Comparison of ENCODE assay signal across 11 cellular contexts in genomic region chr2:217922101-217923006, GRCh38.
DNase-seq lines count a peak whose midpoint lies in the region; ATAC-seq and TF ChIP-seq lines count a peak whose summit lies in the region.
"Had no signal": no experiment of that assay in that cellular context is flagged by ENCODE, and none has a peak within 500 bp of the region (broad histone marks: within the 10 kb centered on the region; RNA-seq: fewer than 3 reads in every experiment).

No MANE protein-coding gene starts in this region.

- TF ChIP-seq CTCF in nephron progenitor cell (IDR thresholded peaks at IDR 0.05) (no peak), upper lobe of left lung (IDR thresholded peaks at IDR 0.05) (peak in 4 of 6 experiments; percentile 19 to 47 (median 40))

- no peak overlapping the region for H3K27ac Mint-ChIP-seq in nephron progenitor cell
- H3K27ac Mint-ChIP-seq in activated T-cell treated with anti-CD3 and anti-CD28 coated beads, Interleukin-2, amount 50 U/mL, for 72 hours: no peak overlapping the region
- H3K27ac Mint-ChIP-seq: effector memory CD8-positive, alpha-beta T cell; T-helper 1 cell treated with Interleukin-12 subunit alpha and Interleukin-12 subunit beta and Interleukin-4 antibody, amounts not matched to agents 30 μg/mL and 1 μg/mL, for 36 hours had no signal

- H3K36me3 ChIP-seq in upper lobe of left lung: peaks cover 0 to 31% (median 0%) of the 10 kb centered on the region in 4 donors

- H3K27me3 ChIP-seq in upper lobe of left lung: no peaks in the 10 kb centered on the region

- H3K36me3 Mint-ChIP-seq in nephron progenitor cell (ENCODE audit: low read depth): no peaks in the 10 kb centered on the region
- no peaks in the 10 kb centered on the region for H3K36me3 Mint-ChIP-seq in activated T-cell treated with anti-CD3 and anti-CD28 coated beads, Interleukin-2, amount 50 U/mL, for 72 hours (ENCODE audit: insufficient read depth in 2 of 2)

- DNase-seq in Right ventricle myocardium superior (peak; percentile 74), nephron progenitor cell (peak; percentile 50), upper lobe of left lung (peak in 1 of 2 donors; percentile 87), HT-29 (ENCODE audit: low spot score) (no peak)
- no peak for DNase-seq in activated T-cell treated with anti-CD3 and anti-CD28 coated beads, Interleukin-2, amount 50 U/mL, for 72 hours
- DNase-seq: activated T-cell treated with anti-CD3 and anti-CD28 coated beads, Interleukin-2, amount 50 U/mL, for 48 hours; effector memory CD8-positive, alpha-beta T cell; stimulated activated CD4-positive, alpha-beta T cell treated with anti-CD3 and anti-CD28 coated beads, Interleukin-1b, Interleukin-23, amount 100 ng/mL, for 48 hours had no signal

- no peak overlapping the region for H3K4me3 Mint-ChIP-seq in nephron progenitor cell
- no peak overlapping the region for H3K4me3 Mint-ChIP-seq in activated T-cell treated with anti-CD3 and anti-CD28 coated beads, Interleukin-2, amount 50 U/mL, for 72 hours
- H3K4me3 Mint-ChIP-seq: effector memory CD8-positive, alpha-beta T cell; T-helper 1 cell treated with Interleukin-12 subunit alpha and Interleukin-12 subunit beta and Interleukin-4 antibody, amounts not matched to agents 30 μg/mL and 1 μg/mL, for 36 hours had no signal

- ATAC-seq in SK-N-SH treated with all-trans-retinoic acid at 6 μM for 48 hours (peak; percentile 47), Right ventricle myocardium superior (ENCODE audit: poor library complexity) (peak; percentile 71), upper lobe of left lung (ENCODE audit: low FRiP score in 2 of 2) (peak; percentile 9 to 37), GM19035 (IDR thresholded peaks at IDR 0.05; ENCODE audit: unreplicated experiment) (no peak)
- no peak for ATAC-seq in activated T-cell treated with anti-CD3 and anti-CD28 coated beads, Interleukin-2, amount 50 U/mL, for 72 hours (replicated peaks in 1 of 2)
- ATAC-seq: effector memory CD8-positive, alpha-beta T cell had no signal

- peaks cover 8% of the 10 kb centered on the region for H3K27me3 Mint-ChIP-seq in nephron progenitor cell (ENCODE audit: low read depth, poor library complexity)
- no peaks in the 10 kb centered on the region for H3K27me3 Mint-ChIP-seq in activated T-cell treated with anti-CD3 and anti-CD28 coated beads, Interleukin-2, amount 50 U/mL, for 72 hours (ENCODE audit: low read depth)

- H3K27ac ChIP-seq in upper lobe of left lung: peak overlapping the region; percentile 89 to 99 (median 92)

- 26 to 46% methylated on average over 13 to 17 of the region's 19 CpGs for WGBS in upper lobe of left lung, 2 donors

- H3K4me1 Mint-ChIP-seq in nephron progenitor cell: peaks cover 70% of the 10 kb centered on the region
- no peaks in the 10 kb centered on the region for H3K4me1 Mint-ChIP-seq in activated T-cell treated with anti-CD3 and anti-CD28 coated beads, Interleukin-2, amount 50 U/mL, for 72 hours (ENCODE audit: low read depth)

- no peak for TF ChIP-seq EP300 in upper lobe of left lung (IDR thresholded peaks at IDR 0.05)

- intact Hi-C loops in Right ventricle myocardium superior (cut with DNase I): no loop called here

- peaks cover 87 to 100% (median 94%) of the 10 kb centered on the region in 4 donors for H3K4me1 ChIP-seq in upper lobe of left lung

- no peaks in the 10 kb centered on the region for H3K9me3 ChIP-seq in upper lobe of left lung

- H3K4me3 ChIP-seq in upper lobe of left lung: no peak overlapping the region

- H3K9me3 Mint-ChIP-seq in nephron progenitor cell: no peaks in the 10 kb centered on the region
- H3K9me3 Mint-ChIP-seq in activated T-cell treated with anti-CD3 and anti-CD28 coated beads, Interleukin-2, amount 50 U/mL, for 72 hours: no peaks in the 10 kb centered on the region
- H3K9me3 Mint-ChIP-seq: effector memory CD8-positive, alpha-beta T cell; T-helper 1 cell treated with Interleukin-12 subunit alpha and Interleukin-12 subunit beta and Interleukin-4 antibody, amounts not matched to agents 30 μg/mL and 1 μg/mL, for 36 hours had no signal

- TF ChIP-seq POLR2A in upper lobe of left lung (IDR thresholded peaks at IDR 0.05): no peak

TF ChIP-seq in SK-N-SH treated with all-trans-retinoic acid at 6 μM for 48 hours, 23 proteins besides CTCF, POLR2A, EP300 and RAD21:
- no peak for TF ChIP-seq CSRNP3 (CRISPR knock-in tag; IDR thresholded peaks at IDR 0.05)
- TF ChIP-seq, protein P1, sequence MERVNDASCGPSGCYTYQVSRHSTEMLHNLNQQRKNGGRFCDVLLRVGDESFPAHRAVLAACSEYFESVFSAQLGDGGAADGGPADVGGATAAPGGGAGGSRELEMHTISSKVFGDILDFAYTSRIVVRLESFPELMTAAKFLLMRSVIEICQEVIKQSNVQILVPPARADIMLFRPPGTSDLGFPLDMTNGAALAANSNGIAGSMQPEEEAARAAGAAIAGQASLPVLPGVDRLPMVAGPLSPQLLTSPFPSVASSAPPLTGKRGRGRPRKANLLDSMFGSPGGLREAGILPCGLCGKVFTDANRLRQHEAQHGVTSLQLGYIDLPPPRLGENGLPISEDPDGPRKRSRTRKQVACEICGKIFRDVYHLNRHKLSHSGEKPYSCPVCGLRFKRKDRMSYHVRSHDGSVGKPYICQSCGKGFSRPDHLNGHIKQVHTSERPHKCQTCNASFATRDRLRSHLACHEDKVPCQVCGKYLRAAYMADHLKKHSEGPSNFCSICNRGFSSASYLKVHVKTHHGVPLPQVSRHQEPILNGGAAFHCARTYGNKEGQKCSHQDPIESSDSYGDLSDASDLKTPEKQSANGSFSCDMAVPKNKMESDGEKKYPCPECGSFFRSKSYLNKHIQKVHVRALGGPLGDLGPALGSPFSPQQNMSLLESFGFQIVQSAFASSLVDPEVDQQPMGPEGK (CRISPR knock-in tag; IDR thresholded peaks at IDR 0.05; ENCODE audit: borderline replicate concordance): no peak
- TF ChIP-seq, protein P2, sequence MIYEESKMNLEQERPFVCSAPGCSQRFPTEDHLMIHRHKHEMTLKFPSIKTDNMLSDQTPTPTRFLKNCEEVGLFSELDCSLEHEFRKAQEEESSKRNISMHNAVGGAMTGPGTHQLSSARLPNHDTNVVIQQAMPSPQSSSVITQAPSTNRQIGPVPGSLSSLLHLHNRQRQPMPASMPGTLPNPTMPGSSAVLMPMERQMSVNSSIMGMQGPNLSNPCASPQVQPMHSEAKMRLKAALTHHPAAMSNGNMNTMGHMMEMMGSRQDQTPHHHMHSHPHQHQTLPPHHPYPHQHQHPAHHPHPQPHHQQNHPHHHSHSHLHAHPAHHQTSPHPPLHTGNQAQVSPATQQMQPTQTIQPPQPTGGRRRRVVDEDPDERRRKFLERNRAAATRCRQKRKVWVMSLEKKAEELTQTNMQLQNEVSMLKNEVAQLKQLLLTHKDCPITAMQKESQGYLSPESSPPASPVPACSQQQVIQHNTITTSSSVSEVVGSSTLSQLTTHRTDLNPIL (CRISPR knock-in tag; IDR thresholded peaks at IDR 0.05; ENCODE audit: low read depth): no peak

Comparison
In these comparisons a context has a peak if more than half of its experiments do, and no peak if none do; other contexts are left out.
1. ATAC-seq: peak in SK-N-SH treated with all-trans-retinoic acid at 6 μM for 48 hours (single experiment), Right ventricle myocardium superior (single experiment) and upper lobe of left lung (2 of 2); none in activated T-cell treated with anti-CD3 and anti-CD28 coated beads, Interleukin-2, amount 50 U/mL, for 72 hours (0 of 2) and GM19035 (single experiment).
2. DNase-seq: peak in Right ventricle myocardium superior (single experiment) and nephron progenitor cell (single experiment); none in activated T-cell treated with anti-CD3 and anti-CD28 coated beads, Interleukin-2, amount 50 U/mL, for 72 hours (0 of 2) and HT-29 (single experiment).